ENCODE assay signal across 9 cellular contexts in genomic region chr2:121626777-121627524, GRCh38. TPM values are rescaled to one million over a fixed set of nuclear protein-coding genes. Genes with fewer than 3 reads are reported as not detected.
DNase-seq lines count a peak whose midpoint lies in the region; TF ChIP-seq lines count a peak whose summit lies in the region.
"Had no signal": no experiment of that assay in that cellular context is flagged by ENCODE, and none has a peak within 500 bp of the region (broad histone marks: within the 10 kb centered on the region; RNA-seq: fewer than 3 reads in every experiment).

No MANE protein-coding gene starts in this region.

- H3K4me3 ChIP-seq in left ventricle myocardium inferior: peak overlapping the region; percentile 26
- no peak overlapping the region for H3K4me3 ChIP-seq in skeletal muscle cell (ENCODE audit: low read depth, low read length)

- no peak for TF ChIP-seq CTCF in left ventricle myocardium inferior (IDR thresholded peaks at IDR 0.05; ENCODE audit: borderline replicate concordance)

- H3K36me3 ChIP-seq in left ventricle myocardium inferior: no peaks in the 10 kb centered on the region

- DNase-seq in HCEC 1CT (peak; percentile 45), brain pericyte (ENCODE audit: low read depth, low spot score) (peak; percentile 55), left ventricle myocardium inferior (peak; percentile 43), skeletal muscle cell (ENCODE audit: low read depth) (peak; percentile 92), DMS153 (lab: John Stamatoyannopoulos, UW) (no peak), SIG-M5 (lab: John Stamatoyannopoulos, UW) (no peak), GM19240 (ENCODE audit: insufficient read length, low spot score) (no peak)
- DNase-seq in activated naive CD4-positive, alpha-beta T cell (lab: John Stamatoyannopoulos, UW): no peak
- DNase-seq: anterior cingulate cortex had no signal

- intact Hi-C loops in left ventricle myocardium inferior (cut with micrococcal nuclease): no loop called here

- H3K4me1 ChIP-seq in left ventricle myocardium inferior: peaks cover 42% of the 10 kb centered on the region

- H3K27me3 ChIP-seq in left ventricle myocardium inferior (ENCODE audit: low read depth): no peaks in the 10 kb centered on the region

- H3K9me3 ChIP-seq in left ventricle myocardium inferior (replicated peaks): peaks cover 9% of the 10 kb centered on the region

- peak overlapping the region; percentile 82 for H3K27ac ChIP-seq in left ventricle myocardium inferior (replicated peaks)

RNA-seq across cellular contexts. Expression of gene CLASP1, which starts 22.3 kb away (rescaled TPM):
- 60.1 TPM for total RNA-seq in left ventricle myocardium inferior

Comparison
In these comparisons a context has a peak if more than half of its experiments do, and no peak if none do; other contexts are left out.
1. DNase-seq: peak in HCEC 1CT (single experiment), brain pericyte (single experiment), left ventricle myocardium inferior (single experiment) and skeletal muscle cell (single experiment); none in DMS153 (single experiment), SIG-M5 (single experiment), activated naive CD4-positive, alpha-beta T cell (0 of 4) and GM19240 (single experiment).